ENCODE assay signal across 18 cellular contexts in genomic region chr2:148882051-148882450, GRCh38. TPM values are rescaled to one million over a fixed set of nuclear protein-coding genes. Genes with fewer than 3 reads are reported as not detected.
A peak's percentile ranks its signal among the peaks of the same experiment; 100 is the strongest.
DNase-seq lines count a peak whose midpoint lies in the region; ATAC-seq, FAIRE-seq and TF ChIP-seq lines count a peak whose summit lies in the region.
"Had no signal": no experiment of that assay in that cellular context is flagged by ENCODE, and none has a peak within 500 bp of the region (broad histone marks: within the 10 kb centered on the region; RNA-seq: fewer than 3 reads in every experiment).

No MANE protein-coding gene starts in this region.

- no peak overlapping the region for H2BK15ac ChIP-seq in mesendoderm (replicated peaks; ENCODE audit: low read depth)

- TF ChIP-seq RAD21 in HepG2 (CRISPR knock-in tag; IDR thresholded peaks at IDR 0.05) (no peak), K562 (CRISPR knock-in tag; conservative IDR thresholded peaks at IDR 0.05 in 1 of 2, IDR thresholded peaks at IDR 0.05 in 1 of 2) (no peak)

- 0 out of 2 replicates have a peak, but pooled peaks cover 3% of the 10 kb centered on the region for H3K9me3 ChIP-seq in HepG2 (ENCODE audit: low read length)
- no peaks in the 10 kb centered on the region for H3K9me3 ChIP-seq in right lobe of liver
- no peaks in the 10 kb centered on the region for H3K9me3 ChIP-seq in K562 (replicated peaks; ENCODE audit: control insufficient read depth, insufficient read depth, low read depth, low read length)
- no peaks in the 10 kb centered on the region for H3K9me3 ChIP-seq in gastrocnemius medialis

- POLR2A ChIA-PET in HepG2 (lab: Yijun Ruan, JAX) (no interaction called here), K562 (lab: Yijun Ruan, JAX) (interaction anchor here (0.8 to 1.1 kb wide), 2 partner anchors 21 to 34 kb away, joined by 3 read pairs; no protein-coding TSS in a partner anchor)

- H3K27me3 ChIP-seq in HepG2 (ENCODE audit: control insufficient read depth in 1 of 2, insufficient read depth in 2 of 2, low read length in 2 of 2) (peaks cover 2 to 29% of the 10 kb centered on the region in 2 experiments; a peak in 4 of 5 replicates), right lobe of liver (no peaks in the 10 kb centered on the region), K562 (ENCODE audit: control insufficient read depth in 2 of 2, insufficient read depth in 2 of 2, low read length in 2 of 2) (peaks cover 2 to 14% of the 10 kb centered on the region in 2 experiments; a peak in 4 of 5 replicates), mesendoderm (ENCODE audit: insufficient read depth, low read length, poor library complexity) (no peaks in the 10 kb centered on the region), gastrocnemius medialis (peaks cover 8 to 38% (median 23%) of the 10 kb centered on the region in 3 donors)

- no peak overlapping the region for H3K18ac ChIP-seq in mesendoderm (ENCODE audit: low read length)

- H3K27ac ChIP-seq in HepG2 (ENCODE audit: extremely low read length, insufficient read depth, low read length) (no peak overlapping the region), right lobe of liver (no peak overlapping the region), K562 (ENCODE audit: extremely low read depth, low read depth, low read length) (no peak overlapping the region), mesendoderm (ENCODE audit: low read depth, low read length) (no peak overlapping the region), gastrocnemius medialis (no peak overlapping the region)
- H3K27ac ChIP-seq: 22Rv1; BLaER1 treated with 17β-estradiol and CSF1 and Interleukin-3, amounts not matched to agents 10 nM and 100 nM; GM23248 had no signal

- CTCF ChIA-PET in HepG2 (lab: Yijun Ruan, JAX; ENCODE audit: low intra/inter-chr PET ratio, low total read pairs) (no interaction called here), K562 (lab: Yijun Ruan, JAX; ENCODE audit: low intra/inter-chr PET ratio) (no interaction called here)

- WGBS in HepG2 (ENCODE audit: low lambda C conversion rate), result 3% methylated on average over 9 of the region's 9 CpGs
- 44% methylated on average over 6 of the region's 9 CpGs for WGBS in right lobe of liver (ENCODE audit: insufficient coverage, low coverage, low lambda C conversion rate, missing lambda C conversion rate)
- 4% methylated on average over 9 of the region's 9 CpGs for WGBS in K562 (ENCODE audit: insufficient coverage, low coverage, missing lambda C conversion rate)
- no CpG with 5 or more reads among the region's 9 CpGs for WGBS in mesendoderm (ENCODE audit: extremely low coverage, insufficient coverage, low lambda C conversion rate)

- intact Hi-C loops in HepG2 (cut with micrococcal nuclease; ENCODE audit: unreplicated experiment) (no loop called here), right lobe of liver (cut with DNase I) (no loop called here), K562 (cut with micrococcal nuclease) (no loop called here), gastrocnemius medialis (cut with DNase I; ENCODE audit: low total_unique reads) (no loop called here)

- H2BK120ac ChIP-seq in mesendoderm (ENCODE audit: low read depth, low read length), result no peak overlapping the region

- TF ChIP-seq POLR2A in HepG2 (IDR thresholded peaks at IDR 0.05; ENCODE audit: insufficient read depth in 1 of 2, low read depth in 2 of 2, low read length in 2 of 2) (no peak), right lobe of liver (IDR thresholded peaks at IDR 0.05) (no peak), K562 (conservative IDR thresholded peaks at IDR 0.05) (no peak), gastrocnemius medialis (IDR thresholded peaks at IDR 0.05) (no peak)

- H4K20me1 ChIP-seq in HepG2 (ENCODE audit: insufficient read depth, low read length), result no peaks in the 10 kb centered on the region
- no peaks in the 10 kb centered on the region for H4K20me1 ChIP-seq in K562 (replicated peaks; ENCODE audit: control insufficient read depth, insufficient read depth, low read length)

- H3K4me2 ChIP-seq in HepG2 (ENCODE audit: low read depth, low read length) (peak overlapping the region; percentile 29; the same call in 1 of the 2 replicates), K562 (ENCODE audit: insufficient read depth, low read length) (no peak overlapping the region), mesendoderm (ENCODE audit: low read length) (no peak overlapping the region)
- H3K4me2 ChIP-seq: BLaER1 treated with 17β-estradiol and CSF1 and Interleukin-3, amounts not matched to agents 10 nM and 100 nM had no signal

- TF ChIP-seq EP300 in HepG2 (IDR thresholded peaks at IDR 0.05; ENCODE audit: low read depth in 2 of 2, low read length in 2 of 2) (no peak), HepG2 (CRISPR knock-in tag; IDR thresholded peaks at IDR 0.05; ENCODE audit: borderline replicate concordance) (no peak), K562 (IDR thresholded peaks at IDR 0.05; ENCODE audit: low read length) (no peak)

- H3K9ac ChIP-seq in HepG2 (ENCODE audit: insufficient read depth, low read depth, low read length) (no peak overlapping the region), K562 (ENCODE audit: insufficient read depth in 1 of 2, low read depth in 2 of 2, low read length in 2 of 2) (no peak overlapping the region), mesendoderm (ENCODE audit: low read length) (no peak overlapping the region)
- H3K9ac ChIP-seq: BLaER1 treated with 17β-estradiol and CSF1 and Interleukin-3, amounts not matched to agents 10 nM and 100 nM; GM23248 had no signal

- no peak overlapping the region for H3K23ac ChIP-seq in mesendoderm (ENCODE audit: low read length)

- H2BK5ac ChIP-seq in mesendoderm (ENCODE audit: low read length), result no peak overlapping the region

- ATAC-seq in HepG2 (peak; percentile 69), right lobe of liver (no peak), K562 (peak; percentile 5; the same call in 1 of the 3 replicates), GM19467 (IDR thresholded peaks at IDR 0.05; ENCODE audit: unreplicated experiment) (no peak), gastrocnemius medialis (no peak), HG03432 (IDR thresholded peaks at IDR 0.05; ENCODE audit: unreplicated experiment) (no peak)
- ATAC-seq: GM12878 had no signal

- no peak overlapping the region for H4K8ac ChIP-seq in mesendoderm (ENCODE audit: low read depth, low read length)

- H3K4me1 ChIP-seq in HepG2 (ENCODE audit: insufficient read depth, low read length) (peaks cover 10% of the 10 kb centered on the region; the same call in 1 of the 2 replicates), right lobe of liver (peaks cover 0 to under 1% (median 0%) of the 10 kb centered on the region in 4 donors), K562 (replicated peaks in 1 of 2; ENCODE audit: control insufficient read depth in 2 of 2, insufficient read depth in 2 of 2, low read length in 2 of 2) (no peaks in the 10 kb centered on the region; a peak in 2 of 5 replicates), mesendoderm (ENCODE audit: control insufficient read depth, low read depth, low read length) (no peaks in the 10 kb centered on the region), gastrocnemius medialis (no peaks in the 10 kb centered on the region)

- no peak overlapping the region for H4K5ac ChIP-seq in mesendoderm (ENCODE audit: low read length)

- H3K4ac ChIP-seq in mesendoderm (ENCODE audit: low read depth, low read length), result no peak overlapping the region

- in situ Hi-C loops in HepG2 (cut with HindIII; ENCODE audit: extremely low pct_ligation_motif_present, low pct_unique_long_range_greater_than_20kb) (no loop called here), K562 (cut with MboI) (no loop called here), gastrocnemius medialis (cut with MboI; ENCODE audit: low sequenced_read_pairs in 4 of 4) (no loop called here)

- FAIRE-seq in HepG2 (lab: Jason Lieb, UNC) (peak; percentile 48), K562 (lab: Jason Lieb, UNC) (no peak)
- FAIRE-seq: GM12878, GM18507 had no signal

- BruUV-seq in HepG2 (replicated peaks; lab: Mats Ljungman, UMichigan) (no TSS peak), K562 (replicated peaks; lab: Mats Ljungman, UMichigan) (no TSS peak)

- TF ChIP-seq CTCF in HepG2 (CRISPR knock-in tag; IDR thresholded peaks at IDR 0.05), result no peak
- no peak for TF ChIP-seq CTCF in right lobe of liver (IDR thresholded peaks at IDR 0.05)
- TF ChIP-seq CTCF in K562 (IDR thresholded peaks at IDR 0.05 in 2 of 3, conservative IDR thresholded peaks at IDR 0.05 in 1 of 3; ENCODE audit: insufficient read depth in 2 of 3, low read depth in 1 of 3, low read length in 3 of 3), result no peak
- no peak for TF ChIP-seq CTCF in gastrocnemius medialis (IDR thresholded peaks at IDR 0.05 in 4 of 5, conservative IDR thresholded peaks at IDR 0.05 in 1 of 5)

- no peak overlapping the region for H2AFZ ChIP-seq in HepG2 (ENCODE audit: low read length)
- H2AFZ ChIP-seq in K562 (ENCODE audit: low read depth, low read length), result no peak overlapping the region
- H2AFZ ChIP-seq: GM23248 had no signal

- H3K36me3 ChIP-seq in HepG2 (replicated peaks in 1 of 2; ENCODE audit: control insufficient read depth in 1 of 2, insufficient read depth in 2 of 2, low read length in 2 of 2) (no peaks in the 10 kb centered on the region), right lobe of liver (no peaks in the 10 kb centered on the region), K562 (ENCODE audit: control insufficient read depth, insufficient read depth, low read length) (no peaks in the 10 kb centered on the region), mesendoderm (ENCODE audit: control insufficient read depth, insufficient read depth, low read length) (no peaks in the 10 kb centered on the region), gastrocnemius medialis (no peaks in the 10 kb centered on the region)

- H3K79me2 ChIP-seq in HepG2 (ENCODE audit: insufficient read depth, low read length) (no peaks in the 10 kb centered on the region), K562 (ENCODE audit: control insufficient read depth, insufficient read depth, low read length) (no peaks in the 10 kb centered on the region), mesendoderm (ENCODE audit: control insufficient read depth, insufficient read depth, low read length) (peaks cover 5% of the 10 kb centered on the region)

- no peak overlapping the region for H3K4me3 ChIP-seq in HepG2 (replicated peaks in 1 of 3; ENCODE audit: insufficient read depth in 1 of 3, low read depth in 2 of 3, low read length in 3 of 3)
- H3K4me3 ChIP-seq in right lobe of liver, result no peak overlapping the region
- H3K4me3 ChIP-seq in K562, result no peak overlapping the region
- no peak overlapping the region for H3K4me3 ChIP-seq in mesendoderm (ENCODE audit: low read length)
- H3K4me3 ChIP-seq in gastrocnemius medialis, result no peak overlapping the region
- H3K4me3 ChIP-seq: BLaER1 treated with 17β-estradiol and CSF1 and Interleukin-3, amounts not matched to agents 10 nM and 100 nM; GM12878; GM23248 had no signal

- H3K56ac ChIP-seq in mesendoderm (ENCODE audit: low read length), result no peak overlapping the region

- peaks cover 5% of the 10 kb centered on the region for H3K79me1 ChIP-seq in mesendoderm (ENCODE audit: low read length)

- DNase-seq in HepG2 (ENCODE audit: low spot score) (peak; percentile 22), right lobe of liver (no peak), K562 (ENCODE audit: extremely low read depth in 1 of 4, low spot score in 3 of 4) (peak in 2 of 4 experiments; percentile 44 to 45), mesendoderm (peak; percentile 82), gastrocnemius medialis (no peak), NCI-H1930 (lab: John Stamatoyannopoulos, UW) (no peak)
- DNase-seq: Calu3; CD4-positive, CD25-positive, alpha-beta regulatory T cell; DMS 273 treated with DMSO at 0.1 percent for 48 hours; GM23248; H9; KBM-7 had no signal

- H3K9me1 ChIP-seq in K562 (ENCODE audit: control insufficient read depth, insufficient read depth, low read length), result no peaks in the 10 kb centered on the region

- no peak overlapping the region for H2AK5ac ChIP-seq in mesendoderm (ENCODE audit: low read length)

RNA-seq across cellular contexts. Expression of gene KIF5C, which starts 7.0 kb away (rescaled TPM):
- total RNA-seq in HepG2 (2016; rRNA removed; fragmentation: Illumina TruSeq; extraction: Trizol) (0.15 TPM in 2 replicates), right lobe of liver (1 to 10 TPM in 1 of 6 experiments, under 1 TPM in 5; 0.07 to 1.1 (median 0.34) TPM), K562 (2014; rRNA removed) (not detected in 2 replicates), K562 (2014; rRNA removed; fragmentation: Illumina TruSeq; extraction: Trizol) (not detected in 2 replicates), K562 (2015; rRNA removed; fragmentation: Illumina TruSeq; extraction: Trizol) (not detected in 2 replicates), K562 (2021) (0.09 TPM in 2 replicates), gastrocnemius medialis (1 to 10 TPM in 3 of 4 donors, under 1 TPM in 1; 0.51 to 2.8 (median 2.0) TPM)
- total RNA-seq in HepG2 (2016; cell fraction: cytosol; rRNA removed; fragmentation: Illumina TruSeq; extraction: Trizol; ENCODE audit: low read depth), result not detected in 2 replicates
- 0.13 and 0.31 TPM in 2 replicates for total RNA-seq in HepG2 (2016; cell fraction: insoluble cytoplasmic fraction; rRNA removed; fragmentation: Illumina TruSeq; extraction: Trizol)
- 0.09 TPM in 1 of 2 replicates, not detected in the other for total RNA-seq in HepG2 (2016; cell fraction: membrane; rRNA removed; fragmentation: Illumina TruSeq; extraction: Trizol)
- 0.31 and 0.47 TPM in 2 replicates for total RNA-seq in HepG2 (2016; cell fraction: nucleus; rRNA removed; fragmentation: Illumina TruSeq; extraction: Trizol)
- polyA plus RNA-seq in HepG2 (2011; rRNA removed) (0.17 and 0.20 TPM in 2 replicates), K562 (2011; rRNA removed) (0.01 TPM in 1 of 2 replicates, not detected in the other), K562 (2014; fragmentation: Illumina TruSeq; extraction: Trizol) (0.01 TPM in 1 of 2 replicates, not detected in the other), K562 (2014; fragmentation: Nextera tagmentation; extraction: Ambion mirVana) (not detected), K562 (2014; rRNA removed) (not detected in 2 replicates)
- polyA plus RNA-seq in HepG2 (2011; cell fraction: cytosol; rRNA removed), result 0.05 and 0.21 TPM in 2 replicates
- polyA plus RNA-seq in HepG2 (2011; cell fraction: nucleus; rRNA removed), result 0.37 and 0.74 TPM in 2 replicates
- polyA plus RNA-seq in HepG2 (2012), result 0.16 and 0.43 TPM in 2 replicates
- not detected in 2 replicates for polyA plus RNA-seq in HepG2 (2016; cell fraction: cytosol; fragmentation: Illumina TruSeq; extraction: Trizol; ENCODE audit: low read depth)
- polyA plus RNA-seq in HepG2 (2016; cell fraction: insoluble cytoplasmic fraction; fragmentation: Illumina TruSeq; extraction: Trizol; ENCODE audit: low read depth), result 0.12 and 0.17 TPM in 2 replicates
- 0.03 TPM in 1 of 2 replicates, not detected in the other for polyA plus RNA-seq in HepG2 (2016; cell fraction: membrane; fragmentation: Illumina TruSeq; extraction: Trizol; ENCODE audit: low read depth)
- 0.19 and 0.63 TPM in 2 replicates for polyA plus RNA-seq in HepG2 (2016; cell fraction: nucleus; fragmentation: Illumina TruSeq; extraction: Trizol; ENCODE audit: insufficient read depth, low read depth)
- polyA minus RNA-seq in HepG2 (2011; rRNA and poly(A)+ RNA removed; ENCODE audit: low replicate concordance), result 1.1 TPM in 1 of 2 replicates, not detected in the other
- 0.20 and 0.88 TPM in 2 replicates for polyA minus RNA-seq in HepG2 (2011; cell fraction: cytosol; rRNA and poly(A)+ RNA removed)
- 0.77 and 0.99 TPM in 2 replicates for polyA minus RNA-seq in HepG2 (2011; cell fraction: nucleus; rRNA and poly(A)+ RNA removed)
- not detected in 2 replicates for total RNA-seq in K562 (2011; cell fraction: chromatin; rRNA removed; ENCODE audit: low replicate concordance)
- total RNA-seq in K562 (2011; cell fraction: nucleolus; rRNA removed), result not detected in 2 replicates
- total RNA-seq in K562 (2011; cell fraction: nucleoplasm; rRNA removed), result not detected in 2 replicates
- polyA plus RNA-seq in K562 (2011; cell fraction: cytosol; rRNA removed), result not detected in 2 replicates
- polyA plus RNA-seq in K562 (2011; cell fraction: nucleus; rRNA removed), result not detected in 2 replicates
- polyA plus RNA-seq in K562 (2012), result 0.03 TPM in 2 replicates
- not detected in 2 replicates for polyA minus RNA-seq in K562 (2011; rRNA and poly(A)+ RNA removed)
- not detected in 2 replicates for polyA minus RNA-seq in K562 (2011; cell fraction: cytosol; rRNA and poly(A)+ RNA removed)
- not detected in 2 replicates for polyA minus RNA-seq in K562 (2011; cell fraction: nucleus; rRNA and poly(A)+ RNA removed)
- 42.1 TPM for polyA plus RNA-seq in mesendoderm (2013, experiment 1 of 2)
- 44.9 TPM for polyA plus RNA-seq in mesendoderm (2013, experiment 2 of 2)

Comparison
In these comparisons a context has a peak if more than half of its experiments do, and no peak if none do; other contexts are left out.
1. ATAC-seq: peak in HepG2 (single experiment) and K562 (single experiment); none in right lobe of liver (0 of 4), GM19467 (single experiment), gastrocnemius medialis (0 of 2) and HG03432 (single experiment).
2. DNase-seq: peak in HepG2 (single experiment) and mesendoderm (single experiment); none in right lobe of liver (0 of 3), gastrocnemius medialis (0 of 2) and NCI-H1930 (0 of 2).